1 cellular context compared by ENCODE assay signal in the genomic region with DNA sequence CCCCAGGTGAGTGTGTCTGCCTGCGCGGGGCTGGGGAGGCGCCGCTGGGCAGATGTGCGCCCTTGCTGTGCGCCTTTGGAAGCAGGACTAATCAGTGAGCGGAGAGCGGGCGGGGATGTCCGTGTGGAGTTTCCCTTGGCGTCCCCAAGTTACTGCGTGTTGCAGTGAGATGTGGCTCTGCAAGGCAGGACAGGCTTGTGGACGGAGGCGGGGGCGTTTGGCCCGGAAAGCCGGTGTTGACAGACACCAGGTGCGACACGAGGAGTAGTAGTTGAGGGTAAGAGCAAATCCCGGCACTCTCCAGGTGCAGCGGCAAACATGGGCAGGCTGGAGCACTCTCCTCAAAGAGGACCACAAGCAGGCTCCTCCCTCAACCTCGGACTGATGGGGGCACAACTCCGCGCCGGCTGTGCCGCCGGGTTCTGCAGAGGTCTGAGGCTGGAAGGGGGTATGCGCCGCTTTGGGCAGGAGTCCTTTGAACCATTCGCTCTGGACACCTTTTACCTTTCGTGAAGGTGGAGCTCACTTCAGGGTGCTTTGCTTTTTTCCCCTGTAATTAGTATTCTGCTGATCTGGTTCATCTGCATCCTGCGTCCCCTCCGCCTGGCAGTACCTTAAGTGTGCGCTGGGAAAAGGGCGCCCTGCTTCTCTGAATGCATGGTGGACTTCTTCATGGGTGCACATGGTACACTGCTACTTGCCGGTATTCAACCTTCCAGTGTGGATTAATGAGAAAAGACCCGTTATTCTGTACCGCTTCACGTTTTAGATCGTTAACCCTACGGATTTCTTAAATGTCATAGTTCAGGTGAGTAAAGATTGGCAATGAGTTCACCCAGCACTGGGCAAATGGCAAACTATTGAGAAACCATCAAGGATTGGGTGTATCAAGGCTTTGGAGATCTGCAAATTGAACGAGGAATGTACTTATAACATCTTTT.
A peak's percentile ranks its signal among the peaks of the same experiment; 100 is the strongest.
TF ChIP-seq lines count a peak whose summit lies in the region.

No MANE protein-coding gene starts in this region.

TF ChIP-seq in HEK293, 187 proteins besides CTCF, POLR2A, EP300 and RAD21 (continued from another document):
- TF ChIP-seq, protein P1, sequence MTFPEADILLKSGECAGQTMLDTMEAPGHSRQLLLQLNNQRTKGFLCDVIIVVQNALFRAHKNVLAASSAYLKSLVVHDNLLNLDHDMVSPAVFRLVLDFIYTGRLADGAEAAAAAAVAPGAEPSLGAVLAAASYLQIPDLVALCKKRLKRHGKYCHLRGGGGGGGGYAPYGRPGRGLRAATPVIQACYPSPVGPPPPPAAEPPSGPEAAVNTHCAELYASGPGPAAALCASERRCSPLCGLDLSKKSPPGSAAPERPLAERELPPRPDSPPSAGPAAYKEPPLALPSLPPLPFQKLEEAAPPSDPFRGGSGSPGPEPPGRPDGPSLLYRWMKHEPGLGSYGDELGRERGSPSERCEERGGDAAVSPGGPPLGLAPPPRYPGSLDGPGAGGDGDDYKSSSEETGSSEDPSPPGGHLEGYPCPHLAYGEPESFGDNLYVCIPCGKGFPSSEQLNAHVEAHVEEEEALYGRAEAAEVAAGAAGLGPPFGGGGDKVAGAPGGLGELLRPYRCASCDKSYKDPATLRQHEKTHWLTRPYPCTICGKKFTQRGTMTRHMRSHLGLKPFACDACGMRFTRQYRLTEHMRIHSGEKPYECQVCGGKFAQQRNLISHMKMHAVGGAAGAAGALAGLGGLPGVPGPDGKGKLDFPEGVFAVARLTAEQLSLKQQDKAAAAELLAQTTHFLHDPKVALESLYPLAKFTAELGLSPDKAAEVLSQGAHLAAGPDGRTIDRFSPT (tag by site-specific recombination; IDR thresholded peaks at IDR 0.05) = no peak
- no peak for TF ChIP-seq ZNF677 (tag by site-specific recombination; IDR thresholded peaks at IDR 0.05)
- TF ChIP-seq SALL2 (tag by site-specific recombination; IDR thresholded peaks at IDR 0.05; ENCODE audit: borderline replicate concordance) = no peak
- no peak for TF ChIP-seq ZNF544 (tag by site-specific recombination; IDR thresholded peaks at IDR 0.05)
- no peak for TF ChIP-seq KLF16 (tag by site-specific recombination; IDR thresholded peaks at IDR 0.05)
- 0 out of 2 replicates have a peak, but pooled peaks have one; percentile 11 for TF ChIP-seq ZBTB48 (tag by site-specific recombination; IDR thresholded peaks at IDR 0.05)
- no peak for TF ChIP-seq ZNF843 (tag by site-specific recombination; IDR thresholded peaks at IDR 0.05)
- no peak for TF ChIP-seq ZNF426 (tag by site-specific recombination; IDR thresholded peaks at IDR 0.05)
- TF ChIP-seq, protein P2, sequence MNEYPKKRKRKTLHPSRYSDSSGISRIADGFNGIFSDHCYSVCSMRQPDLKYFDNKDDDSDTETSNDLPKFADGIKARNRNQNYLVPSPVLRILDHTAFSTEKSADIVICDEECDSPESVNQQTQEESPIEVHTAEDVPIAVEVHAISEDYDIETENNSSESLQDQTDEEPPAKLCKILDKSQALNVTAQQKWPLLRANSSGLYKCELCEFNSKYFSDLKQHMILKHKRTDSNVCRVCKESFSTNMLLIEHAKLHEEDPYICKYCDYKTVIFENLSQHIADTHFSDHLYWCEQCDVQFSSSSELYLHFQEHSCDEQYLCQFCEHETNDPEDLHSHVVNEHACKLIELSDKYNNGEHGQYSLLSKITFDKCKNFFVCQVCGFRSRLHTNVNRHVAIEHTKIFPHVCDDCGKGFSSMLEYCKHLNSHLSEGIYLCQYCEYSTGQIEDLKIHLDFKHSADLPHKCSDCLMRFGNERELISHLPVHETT (tag by site-specific recombination; IDR thresholded peaks at IDR 0.05) = no peak
- TF ChIP-seq ZNF146 (tag by site-specific recombination; IDR thresholded peaks at IDR 0.05) = no peak
- TF ChIP-seq ZNF561 (tag by site-specific recombination; IDR thresholded peaks at IDR 0.05; ENCODE audit: borderline replicate concordance) = no peak
- TF ChIP-seq ZNF391 (tag by site-specific recombination; IDR thresholded peaks at IDR 0.05; ENCODE audit: borderline replicate concordance, low read depth) = no peak
- TF ChIP-seq ZNF239 (tag by site-specific recombination; IDR thresholded peaks at IDR 0.05) = 0 out of 2 replicates have a peak, but pooled peaks have one; percentile 48
- TF ChIP-seq, protein P3, sequence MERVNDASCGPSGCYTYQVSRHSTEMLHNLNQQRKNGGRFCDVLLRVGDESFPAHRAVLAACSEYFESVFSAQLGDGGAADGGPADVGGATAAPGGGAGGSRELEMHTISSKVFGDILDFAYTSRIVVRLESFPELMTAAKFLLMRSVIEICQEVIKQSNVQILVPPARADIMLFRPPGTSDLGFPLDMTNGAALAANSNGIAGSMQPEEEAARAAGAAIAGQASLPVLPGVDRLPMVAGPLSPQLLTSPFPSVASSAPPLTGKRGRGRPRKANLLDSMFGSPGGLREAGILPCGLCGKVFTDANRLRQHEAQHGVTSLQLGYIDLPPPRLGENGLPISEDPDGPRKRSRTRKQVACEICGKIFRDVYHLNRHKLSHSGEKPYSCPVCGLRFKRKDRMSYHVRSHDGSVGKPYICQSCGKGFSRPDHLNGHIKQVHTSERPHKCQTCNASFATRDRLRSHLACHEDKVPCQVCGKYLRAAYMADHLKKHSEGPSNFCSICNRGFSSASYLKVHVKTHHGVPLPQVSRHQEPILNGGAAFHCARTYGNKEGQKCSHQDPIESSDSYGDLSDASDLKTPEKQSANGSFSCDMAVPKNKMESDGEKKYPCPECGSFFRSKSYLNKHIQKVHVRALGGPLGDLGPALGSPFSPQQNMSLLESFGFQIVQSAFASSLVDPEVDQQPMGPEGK (tag by site-specific recombination; IDR thresholded peaks at IDR 0.05) = 0 out of 2 replicates have a peak, but pooled peaks have one; percentile 7
- TF ChIP-seq ZNF837 (tag by site-specific recombination; IDR thresholded peaks at IDR 0.05) = no peak
- no peak for TF ChIP-seq ZNF626 (tag by site-specific recombination; IDR thresholded peaks at IDR 0.05)
- TF ChIP-seq ZNF114 (tag by site-specific recombination; IDR thresholded peaks at IDR 0.05) = no peak
- no peak for TF ChIP-seq ZSCAN16 (tag by site-specific recombination; IDR thresholded peaks at IDR 0.05)
- no peak for TF ChIP-seq MZF1 (tag by site-specific recombination; IDR thresholded peaks at IDR 0.05; ENCODE audit: borderline replicate concordance)
- TF ChIP-seq, protein P4, sequence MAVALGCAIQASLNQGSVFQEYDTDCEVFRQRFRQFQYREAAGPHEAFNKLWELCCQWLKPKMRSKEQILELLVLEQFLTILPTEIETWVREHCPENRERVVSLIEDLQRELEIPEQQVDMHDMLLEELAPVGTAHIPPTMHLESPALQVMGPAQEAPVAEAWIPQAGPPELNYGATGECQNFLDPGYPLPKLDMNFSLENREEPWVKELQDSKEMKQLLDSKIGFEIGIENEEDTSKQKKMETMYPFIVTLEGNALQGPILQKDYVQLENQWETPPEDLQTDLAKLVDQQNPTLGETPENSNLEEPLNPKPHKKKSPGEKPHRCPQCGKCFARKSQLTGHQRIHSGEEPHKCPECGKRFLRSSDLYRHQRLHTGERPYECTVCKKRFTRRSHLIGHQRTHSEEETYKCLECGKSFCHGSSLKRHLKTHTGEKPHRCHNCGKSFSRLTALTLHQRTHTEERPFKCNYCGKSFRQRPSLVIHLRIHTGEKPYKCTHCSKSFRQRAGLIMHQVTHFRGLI (tag by site-specific recombination; IDR thresholded peaks at IDR 0.05) = no peak
- TF ChIP-seq BCL11A (tag by site-specific recombination; IDR thresholded peaks at IDR 0.05; ENCODE audit: low read depth) = no peak
- TF ChIP-seq, protein P5, sequence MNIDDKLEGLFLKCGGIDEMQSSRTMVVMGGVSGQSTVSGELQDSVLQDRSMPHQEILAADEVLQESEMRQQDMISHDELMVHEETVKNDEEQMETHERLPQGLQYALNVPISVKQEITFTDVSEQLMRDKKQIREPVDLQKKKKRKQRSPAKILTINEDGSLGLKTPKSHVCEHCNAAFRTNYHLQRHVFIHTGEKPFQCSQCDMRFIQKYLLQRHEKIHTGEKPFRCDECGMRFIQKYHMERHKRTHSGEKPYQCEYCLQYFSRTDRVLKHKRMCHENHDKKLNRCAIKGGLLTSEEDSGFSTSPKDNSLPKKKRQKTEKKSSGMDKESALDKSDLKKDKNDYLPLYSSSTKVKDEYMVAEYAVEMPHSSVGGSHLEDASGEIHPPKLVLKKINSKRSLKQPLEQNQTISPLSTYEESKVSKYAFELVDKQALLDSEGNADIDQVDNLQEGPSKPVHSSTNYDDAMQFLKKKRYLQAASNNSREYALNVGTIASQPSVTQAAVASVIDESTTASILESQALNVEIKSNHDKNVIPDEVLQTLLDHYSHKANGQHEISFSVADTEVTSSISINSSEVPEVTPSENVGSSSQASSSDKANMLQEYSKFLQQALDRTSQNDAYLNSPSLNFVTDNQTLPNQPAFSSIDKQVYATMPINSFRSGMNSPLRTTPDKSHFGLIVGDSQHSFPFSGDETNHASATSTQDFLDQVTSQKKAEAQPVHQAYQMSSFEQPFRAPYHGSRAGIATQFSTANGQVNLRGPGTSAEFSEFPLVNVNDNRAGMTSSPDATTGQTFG (tag by site-specific recombination; IDR thresholded peaks at IDR 0.05; ENCODE audit: borderline replicate concordance) = no peak
- no peak for TF ChIP-seq SP2 (tag by site-specific recombination; IDR thresholded peaks at IDR 0.05)
